ENCODE assay signal across 11 cellular contexts in genomic region chr11:105072121-105072520, GRCh38. TPM values are rescaled to one million over a fixed set of nuclear protein-coding genes. Genes with fewer than 3 reads are reported as not detected.
"Had no signal": no experiment of that assay in that cellular context is flagged by ENCODE, and none has a peak within 500 bp of the region (broad histone marks: within the 10 kb centered on the region; RNA-seq: fewer than 3 reads in every experiment).

No MANE protein-coding gene starts in this region.

RNA-seq across cellular contexts. Expression of gene CARD16, which starts 27.0 kb away (rescaled TPM):
- total RNA-seq: kidney epithelial cell, myocyte had no signal

RNA-seq across cellular contexts. Expression of gene CASP5, which starts 49.2 kb away (rescaled TPM):
- total RNA-seq: kidney epithelial cell, left lobe of liver, left ventricle myocardium inferior, left ventricle myocardium superior, lung microvascular endothelial cell, mesothelial cell of epicardium, mucosa of gallbladder, myocyte had no signal
- polyA plus RNA-seq: immature natural killer cell, keratinocyte, mammary epithelial cell had no signal
